In genomic region chr7:594920-595620, GRCh38 we compare ENCODE assay signal across 21 cellular contexts.
"Had no signal": no experiment of that assay in that cellular context is flagged by ENCODE, and none has a peak within 500 bp of the region (broad histone marks: within the 10 kb centered on the region; RNA-seq: fewer than 3 reads in every experiment).

No MANE protein-coding gene starts in this region.

- H3K9me3 ChIP-seq: transverse colon, vagina had no signal

- H3K36me3 ChIP-seq: brain microvascular endothelial cell, transverse colon, vagina had no signal

- H3K27me3 Mint-ChIP-seq: activated CD4-positive, alpha-beta memory T cell treated with anti-CD3 and anti-CD28 coated beads for 36 hours; T-helper 17 cell had no signal

- FAIRE-seq: endometrium, keratinocyte had no signal

- H3K4me3 ChIP-seq: coronary artery, lung, transverse colon, vagina had no signal

- H3K27ac ChIP-seq: brain microvascular endothelial cell, coronary artery, transverse colon, vagina, VCaP had no signal

- ATAC-seq: T-helper 17 cell had no signal

- H3K4me3 Mint-ChIP-seq: activated CD4-positive, alpha-beta memory T cell treated with anti-CD3 and anti-CD28 coated beads for 36 hours; activated T-cell treated with anti-CD3 and anti-CD28 coated beads, Interleukin-2, amount 50 U/mL, for 72 hours; nephron progenitor cell; T-helper 17 cell had no signal

- H3K27ac Mint-ChIP-seq: activated T-cell treated with anti-CD3 and anti-CD28 coated beads, Interleukin-2, amount 50 U/mL, for 72 hours; nephron progenitor cell; T-helper 17 cell had no signal

- H3K9me3 Mint-ChIP-seq: activated CD4-positive, alpha-beta memory T cell treated with anti-CD3 and anti-CD28 coated beads for 36 hours; activated T-cell treated with anti-CD3 and anti-CD28 coated beads, Interleukin-2, amount 50 U/mL, for 72 hours; nephron progenitor cell had no signal

- DNase-seq: activated CD4-positive, CD25-positive, alpha-beta regulatory T cell treated with anti-CD3 and anti-CD28 coated beads, Interleukin-2, amount 50 U/mL, for 72 hours; brain microvascular endothelial cell; central memory CD4-positive, alpha-beta T cell; erythroblast; foreskin melanocyte; glutamatergic neuron; hypothalamus; nephron progenitor cell; occipital lobe; retina; stimulated activated naive CD4-positive, alpha-beta T cell; T-helper 17 cell; transverse colon had no signal

- H3K4me1 ChIP-seq: vagina had no signal

- H3K27me3 ChIP-seq: brain microvascular endothelial cell, transverse colon, vagina had no signal
